ENCODE assay signal across 17 cellular contexts in the genomic region with DNA sequence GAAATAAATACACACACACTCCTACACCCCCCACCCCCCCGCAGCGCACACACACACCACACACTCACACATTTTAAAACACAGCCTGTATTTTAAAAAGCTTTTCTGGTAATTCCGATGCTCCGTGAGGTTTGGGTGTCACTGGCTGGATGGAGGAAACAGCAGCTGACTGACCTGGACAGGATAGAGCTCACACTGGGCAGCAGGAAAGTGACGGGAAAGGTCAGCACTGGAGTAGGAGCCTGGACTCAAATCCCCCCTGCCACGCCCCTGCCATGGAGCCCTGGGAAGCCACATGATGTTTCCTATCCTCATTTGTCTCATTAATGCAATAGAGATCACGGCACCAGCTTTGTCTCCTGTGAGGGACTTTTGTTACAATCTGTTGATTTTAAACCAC. TPM values are rescaled to one million over a fixed set of nuclear protein-coding genes. Genes with fewer than 3 reads are reported as not detected.
A peak's percentile ranks its signal among the peaks of the same experiment; 100 is the strongest.
DNase-seq lines count a peak whose midpoint lies in the region; ATAC-seq and TF ChIP-seq lines count a peak whose summit lies in the region.
"Had no signal": no experiment of that assay in that cellular context is flagged by ENCODE, and none has a peak within 500 bp of the region (broad histone marks: within the 10 kb centered on the region; RNA-seq: fewer than 3 reads in every experiment).

No MANE protein-coding gene starts in this region.

- H3K9me3 Mint-ChIP-seq in neural progenitor cell: no peaks in the 10 kb centered on the region
- no peaks in the 10 kb centered on the region for H3K9me3 Mint-ChIP-seq in activated CD4-positive, alpha-beta T cell treated with anti-CD3 and anti-CD28 coated beads for 36 hours (ENCODE audit: low read depth)
- H3K9me3 Mint-ChIP-seq: CD14-positive monocyte; CD4-positive, alpha-beta memory T cell; CD4-positive, CD25-positive, alpha-beta regulatory T cell; CD8-positive, alpha-beta memory T cell had no signal

- H3K4me3 Mint-ChIP-seq in neural progenitor cell: no peak overlapping the region
- no peak overlapping the region for H3K4me3 Mint-ChIP-seq in activated CD4-positive, alpha-beta T cell treated with anti-CD3 and anti-CD28 coated beads for 36 hours
- H3K4me3 Mint-ChIP-seq: CD14-positive monocyte; CD4-positive, alpha-beta memory T cell; CD4-positive, CD25-positive, alpha-beta regulatory T cell; CD8-positive, alpha-beta memory T cell had no signal

- no peaks in the 10 kb centered on the region for H3K9me3 ChIP-seq in neural progenitor cell (ENCODE audit: low read depth)
- no peaks in the 10 kb centered on the region for H3K9me3 ChIP-seq in MM.1S (replicated peaks; ENCODE audit: insufficient read depth, low read length)
- H3K9me3 ChIP-seq: BE2C, BLaER1 had no signal

- no peak for TF ChIP-seq CTCF in neural progenitor cell (IDR thresholded peaks at IDR 0.05)
- no peak for TF ChIP-seq CTCF in MM.1S (IDR thresholded peaks at IDR 0.05; ENCODE audit: low read length)

- POLR2A ChIA-PET in activated CD4-positive, alpha-beta T cell treated with anti-CD3 and anti-CD28 coated beads for 36 hours (lab: Charles Lee): no interaction called here

- CTCF ChIA-PET in activated CD4-positive, alpha-beta T cell treated with anti-CD3 and anti-CD28 coated beads for 36 hours (lab: Charles Lee): no interaction called here

- no peaks in the 10 kb centered on the region for H3F3A ChIP-seq in neural progenitor cell (ENCODE audit: low read depth)
- H3F3A ChIP-seq in MM.1S (ENCODE audit: insufficient read depth, low read length): no peaks in the 10 kb centered on the region

- H3K4me2 ChIP-seq in neural progenitor cell: no peak overlapping the region
- H3K4me2 ChIP-seq in MM.1S (ENCODE audit: low read depth, low read length): no peak overlapping the region
- H3K4me2 ChIP-seq: BLaER1 had no signal

- ATAC-seq in activated CD4-positive, alpha-beta T cell treated with anti-CD3 and anti-CD28 coated beads for 36 hours: no peak

- peaks cover 7% of the 10 kb centered on the region for H3K4me1 Mint-ChIP-seq in neural progenitor cell
- no peaks in the 10 kb centered on the region for H3K4me1 Mint-ChIP-seq in activated CD4-positive, alpha-beta T cell treated with anti-CD3 and anti-CD28 coated beads for 36 hours
- H3K4me1 Mint-ChIP-seq: CD14-positive monocyte; CD4-positive, alpha-beta memory T cell; CD4-positive, CD25-positive, alpha-beta regulatory T cell; CD8-positive, alpha-beta memory T cell had no signal

- DNase-seq in dermis microvascular lymphatic vessel endothelial cell (ENCODE audit: low read depth in 2 of 2) (peak; percentile 14 to 79), neural progenitor cell (ENCODE audit: low spot score) (no peak), MM.1S (no peak), D341Med (ENCODE audit: low spot score) (no peak)
- DNase-seq in activated CD4-positive, alpha-beta T cell treated with anti-CD3 and anti-CD28 coated beads for 36 hours: no peak
- DNase-seq: 8988T; ACHN; BE2C; C1 segment of cervical spinal cord; CD4-positive, alpha-beta memory T cell; CD4-positive, CD25-positive, alpha-beta regulatory T cell; CD8-positive, alpha-beta memory T cell; COR-L47; DMS79 treated with DMSO at 0.1 percent for 48 hours; GF-D8 had no signal

- H3K27ac Mint-ChIP-seq in neural progenitor cell: peak overlapping the region; percentile 50
- no peak overlapping the region for H3K27ac Mint-ChIP-seq in activated CD4-positive, alpha-beta T cell treated with anti-CD3 and anti-CD28 coated beads for 36 hours
- H3K27ac Mint-ChIP-seq: CD4-positive, alpha-beta memory T cell; CD4-positive, CD25-positive, alpha-beta regulatory T cell; CD8-positive, alpha-beta memory T cell had no signal

- no peaks in the 10 kb centered on the region for H3K79me2 ChIP-seq in neural progenitor cell (ENCODE audit: low read depth)
- no peaks in the 10 kb centered on the region for H3K79me2 ChIP-seq in MM.1S (ENCODE audit: low read length)

- no peaks in the 10 kb centered on the region for H3K36me3 ChIP-seq in neural progenitor cell
- no peaks in the 10 kb centered on the region for H3K36me3 ChIP-seq in MM.1S (replicated peaks; ENCODE audit: insufficient read depth, low read length)
- H3K36me3 ChIP-seq: BE2C, BLaER1 had no signal

- H3K4me3 ChIP-seq in neural progenitor cell (no peak overlapping the region), MM.1S (ENCODE audit: low read length) (no peak overlapping the region)
- H3K4me3 ChIP-seq: BLaER1 had no signal

- H3K4me1 ChIP-seq in neural progenitor cell: peaks cover 5% of the 10 kb centered on the region
- no peaks in the 10 kb centered on the region for H3K4me1 ChIP-seq in MM.1S (ENCODE audit: low read length)
- H3K4me1 ChIP-seq: BE2C, BLaER1 had no signal

- H3K9me2 ChIP-seq in MM.1S (replicated peaks; ENCODE audit: insufficient read depth, low read length): no peaks in the 10 kb centered on the region

- H3K27me3 ChIP-seq in neural progenitor cell (no peaks in the 10 kb centered on the region), MM.1S (replicated peaks; ENCODE audit: insufficient read depth, low read length) (no peaks in the 10 kb centered on the region)
- H3K27me3 ChIP-seq: BE2C, BLaER1 had no signal

- H3K27me3 Mint-ChIP-seq in neural progenitor cell (ENCODE audit: insufficient read depth, low read depth): no peaks in the 10 kb centered on the region
- peaks cover 9% of the 10 kb centered on the region for H3K27me3 Mint-ChIP-seq in activated CD4-positive, alpha-beta T cell treated with anti-CD3 and anti-CD28 coated beads for 36 hours

- H2AFZ ChIP-seq in neural progenitor cell (replicated peaks): no peak overlapping the region
- no peak overlapping the region for H2AFZ ChIP-seq in MM.1S (ENCODE audit: low read length)

- no peaks in the 10 kb centered on the region for H3K36me3 Mint-ChIP-seq in neural progenitor cell
- H3K36me3 Mint-ChIP-seq in activated CD4-positive, alpha-beta T cell treated with anti-CD3 and anti-CD28 coated beads for 36 hours (ENCODE audit: low read depth): no peaks in the 10 kb centered on the region
- H3K36me3 Mint-ChIP-seq: CD14-positive monocyte; CD4-positive, alpha-beta memory T cell; CD4-positive, CD25-positive, alpha-beta regulatory T cell had no signal

- H3K9ac ChIP-seq in neural progenitor cell (no peak overlapping the region), MM.1S (ENCODE audit: low read length) (no peak overlapping the region)
- H3K9ac ChIP-seq: BLaER1 had no signal

- H3K27ac ChIP-seq in neural progenitor cell (no peak overlapping the region), MM.1S (ENCODE audit: low read length) (no peak overlapping the region)
- H3K27ac ChIP-seq: BLaER1 had no signal

- intact Hi-C loops in activated CD4-positive, alpha-beta T cell treated with anti-CD3 and anti-CD28 coated beads for 36 hours (cut with DNase I, micrococcal nuclease): no loop called here

- no peaks in the 10 kb centered on the region for H4K20me1 ChIP-seq in neural progenitor cell (ENCODE audit: low read depth)
- no peaks in the 10 kb centered on the region for H4K20me1 ChIP-seq in MM.1S (ENCODE audit: insufficient read depth, low read length)
- H4K20me1 ChIP-seq: BLaER1 had no signal

RNA-seq across cellular contexts. Expression of gene STARD13, which starts 49.3 kb away (rescaled TPM):
- total RNA-seq in dermis microvascular lymphatic vessel endothelial cell (19.3 and 21.9 TPM in 2 replicates), neural progenitor cell (ENCODE audit: low replicate concordance) (2.0 and 3.1 TPM in 2 replicates)
- total RNA-seq in activated CD4-positive, alpha-beta T cell treated with anti-CD3 and anti-CD28 coated beads for 36 hours: under 1 TPM; 0.35 to 0.57 TPM
- total RNA-seq: CD4-positive, CD25-positive, alpha-beta regulatory T cell had no signal

Comparison
In these comparisons a context has a peak if more than half of its experiments do, and no peak if none do; other contexts are left out.
1. DNase-seq: peak in dermis microvascular lymphatic vessel endothelial cell (2 of 2); none in neural progenitor cell (single experiment), activated CD4-positive, alpha-beta T cell treated with anti-CD3 and anti-CD28 coated beads for 36 hours (single experiment), MM.1S (single experiment) and D341Med (single experiment).